ENCODE assay signal across 6 cellular contexts in genomic region chr14:25803419-25804018, GRCh38.
"Had no signal": no experiment of that assay in that cellular context is flagged by ENCODE, and none has a peak within 500 bp of the region (broad histone marks: within the 10 kb centered on the region; RNA-seq: fewer than 3 reads in every experiment).

No MANE protein-coding gene starts in this region.

- H3K4me3 Mint-ChIP-seq: IgD-negative memory B cell had no signal

- H3K27me3 Mint-ChIP-seq: IgD-negative memory B cell had no signal

- H3K36me3 Mint-ChIP-seq: IgD-negative memory B cell had no signal

- H3K27ac Mint-ChIP-seq: IgD-negative memory B cell had no signal

- DNase-seq: IMR-90, KBM-7, KG1 had no signal

- ATAC-seq: HepG2, K562 had no signal

- H3K4me1 Mint-ChIP-seq: IgD-negative memory B cell had no signal

- H3K4me3 ChIP-seq: K562 had no signal
